8 cellular contexts compared by ENCODE assay signal in the genomic region with DNA sequence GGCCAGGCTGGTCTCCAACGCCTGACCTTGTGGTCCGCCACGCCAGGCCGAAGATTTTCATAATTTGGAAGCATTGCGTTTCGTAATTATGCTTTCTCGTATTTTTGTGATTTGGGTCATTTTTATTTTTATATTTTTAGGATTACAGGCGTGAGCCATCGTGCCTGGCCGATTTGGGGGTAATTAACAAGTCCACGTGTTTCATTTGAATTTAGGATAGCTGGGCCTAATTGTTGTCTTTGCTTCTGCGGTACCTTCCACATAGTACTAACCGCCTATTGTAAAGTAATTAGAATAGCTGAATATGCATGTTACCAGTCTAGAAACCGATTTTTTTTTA. TPM values are rescaled to one million over a fixed set of nuclear protein-coding genes. Genes with fewer than 3 reads are reported as not detected.
A peak's percentile ranks its signal among the peaks of the same experiment; 100 is the strongest.
DNase-seq lines count a peak whose midpoint lies in the region; ATAC-seq, FAIRE-seq and TF ChIP-seq lines count a peak whose summit lies in the region.

No MANE protein-coding gene starts in this region.

- H3K4me1 ChIP-seq in heart left ventricle (peaks cover 6 to 50% (median 34%) of the 10 kb centered on the region in 12 donors), GM12878 (ENCODE audit: control insufficient read depth, insufficient read depth, low read length) (peaks cover 10% of the 10 kb centered on the region), mesodermal cell (ENCODE audit: control insufficient read depth, insufficient read depth, low read length, poor library complexity, severe bottlenecking) (peaks cover 21% of the 10 kb centered on the region), uterus (peaks cover 0 to 10% of the 10 kb centered on the region in 2 donors)

- BruUV-seq in GM12878 (replicated peaks; lab: Mats Ljungman, UMichigan): no TSS peak

- no peak for TF ChIP-seq RAD21 in GM12878 (IDR thresholded peaks at IDR 0.05; ENCODE audit: insufficient read depth, low read depth, low read length)

- WGBS in heart left ventricle, 4 donors: 4 to 9% (median 7%) methylated on average over 14 of the region's 14 CpGs
- WGBS in GM12878 (ENCODE audit: insufficient coverage, insufficient replicate concordance, low lambda C conversion rate, missing lambda C conversion rate): 2% methylated on average over 14 of the region's 14 CpGs
- WGBS in mesodermal cell (ENCODE audit: insufficient coverage in 2 of 2), 2 experiments: 0 to 3% methylated on average over 6 to 9 of the region's 14 CpGs

- no peak for TF ChIP-seq CTCF in heart left ventricle (IDR thresholded peaks at IDR 0.05)
- no peak for TF ChIP-seq CTCF in GM12878 (IDR thresholded peaks at IDR 0.05 in 2 of 3, conservative IDR thresholded peaks at IDR 0.05 in 1 of 3; ENCODE audit: control insufficient read depth in 2 of 3, extremely low read depth in 1 of 3, insufficient read depth in 1 of 3, low read depth in 3 of 3, low read length in 3 of 3)
- TF ChIP-seq CTCF in uterus (IDR thresholded peaks at IDR 0.05): no peak

- no peak for ATAC-seq in heart left ventricle
- no peak for ATAC-seq in left ventricle myocardium superior
- ATAC-seq in GM12878: no peak

- peaks cover 5% of the 10 kb centered on the region for H4K20me1 ChIP-seq in GM12878 (ENCODE audit: control insufficient read depth, insufficient read depth)

- peak overlapping the region; percentile 94 for H3K4me2 ChIP-seq in GM12878 (ENCODE audit: control insufficient read depth, insufficient read depth)

- RAD21 ChIA-PET in GM12878 (lab: Charles Lee; ENCODE audit: unreplicated experiment): interaction anchor here (0.7 to 3.8 kb wide), 3 partner anchors 47 to 96 kb away, joined by 3 to 16 read pairs (median 6); a partner anchor contains a TSS

- SMC1A ChIA-PET in GM12878 (lab: Charles Lee; ENCODE audit: uncharacterized antibody, unreplicated experiment): interaction anchor here (0.6 to 4.0 kb wide), 4 partner anchors 74 to 258 kb away, joined by 3 to 28 read pairs (median 5); no protein-coding TSS in a partner anchor

- TF ChIP-seq EP300 in GM12878 (IDR thresholded peaks at IDR 0.05; ENCODE audit: borderline replicate concordance in 1 of 2, control insufficient read depth in 1 of 2, low read depth in 2 of 2, low read length in 2 of 2): no peak

- in situ Hi-C loops in GM12878 (cut with MboI): no loop called here

- no peak for FAIRE-seq in GM12878 (lab: Jason Lieb, UNC)
- FAIRE-seq in HTR-8/SVneo (lab: Jason Lieb, UNC): no peak

- H2AFZ ChIP-seq in GM12878 (ENCODE audit: control insufficient read depth, low read depth, low read length): no peak overlapping the region

- H3K4me3 ChIP-seq in heart left ventricle (peak overlapping the region; percentile 66 to 86 (median 78)), GM12878 (peak overlapping the region; percentile 84), mesodermal cell (ENCODE audit: extremely low read depth, insufficient read depth, low read length, poor library complexity, severe bottlenecking) (peak overlapping the region; percentile 85), uterus (peak overlapping the region; percentile 50 to 65)

- H3K27me3 ChIP-seq in heart left ventricle: no peaks in the 10 kb centered on the region
- no peaks in the 10 kb centered on the region for H3K27me3 ChIP-seq in GM12878 (replicated peaks in 1 of 2; ENCODE audit: control insufficient read depth in 2 of 2, insufficient read depth in 2 of 2, low read length in 1 of 2)
- no peaks in the 10 kb centered on the region for H3K27me3 ChIP-seq in uterus

- CTCF ChIA-PET in GM12878 (lab: Yijun Ruan, JAX): interaction anchor here (1.2 to 8.9 kb wide), 2 partner anchors 97 to 100 kb away, joined by 3 to 58 read pairs; no protein-coding TSS in a partner anchor

- peaks cover 58% of the 10 kb centered on the region for H3K79me2 ChIP-seq in GM12878 (ENCODE audit: control insufficient read depth, insufficient read depth, low read length)

- H3K9ac ChIP-seq in GM12878 (ENCODE audit: control insufficient read depth, insufficient read depth, low read length): peak overlapping the region; percentile 100

- H3K36me3 ChIP-seq in heart left ventricle (peaks cover 0 to 46% (median 40%) of the 10 kb centered on the region in 9 donors), GM12878 (ENCODE audit: control insufficient read depth in 2 of 2, insufficient read depth in 2 of 2, low read length in 1 of 2) (peaks cover 19 to 33% of the 10 kb centered on the region in 2 experiments), mesodermal cell (ENCODE audit: control insufficient read depth, insufficient read depth, low read length) (peaks cover 53% of the 10 kb centered on the region), uterus (no peaks in the 10 kb centered on the region)

- H3K27ac ChIP-seq in heart left ventricle: peak overlapping the region in 11 of 12 donors; percentile 77 to 94 (median 86)
- H3K27ac ChIP-seq in GM12878 (ENCODE audit: control insufficient read depth, insufficient read depth): peak overlapping the region; percentile 94
- H3K27ac ChIP-seq in mesodermal cell (ENCODE audit: low read depth, low read length, severe bottlenecking): peak overlapping the region; percentile 89
- H3K27ac ChIP-seq in uterus: peak overlapping the region; percentile 68 to 75

- TF ChIP-seq POLR2A in heart left ventricle (IDR thresholded peaks at IDR 0.05): no peak
- TF ChIP-seq POLR2A in GM12878 (IDR thresholded peaks at IDR 0.05; ENCODE audit: low read depth, low read length): no peak; the same call in 1 of the 2 replicates
- TF ChIP-seq POLR2A in uterus (IDR thresholded peaks at IDR 0.05): no peak

- H3K9me3 ChIP-seq in heart left ventricle: no peaks in the 10 kb centered on the region
- H3K9me3 ChIP-seq in GM12878 (replicated peaks; ENCODE audit: control insufficient read depth, insufficient read depth, low read length): no peaks in the 10 kb centered on the region; the same call in 2 of the 3 replicates
- no peaks in the 10 kb centered on the region for H3K9me3 ChIP-seq in mesodermal cell (ENCODE audit: control insufficient read depth, low read length)
- no peaks in the 10 kb centered on the region for H3K9me3 ChIP-seq in uterus

- DNase-seq in heart left ventricle (no peak), left ventricle myocardium superior (no peak), GM12878 (ENCODE audit: low read depth, low spot score) (no peak), uterus (no peak), ureter (ENCODE audit: low spot score) (no peak), NCI-H2081 (lab: John Stamatoyannopoulos, UW) (no peak), HTR-8/SVneo (ENCODE audit: insufficient read length, low spot score) (no peak)

- POLR2A ChIA-PET in GM12878 (lab: Charles Lee): interaction anchor here (0.7 to 8.7 kb wide), 7 partner anchors 9 to 679 kb away, joined by 3 to 81 read pairs (median 7); no protein-coding TSS in a partner anchor

- intact Hi-C loops in heart left ventricle (cut with DNase I) (loop anchor here in 2 of 10 donors (5.0 to 10.0 kb wide), 2 partner anchors 72 to 260 kb away; no protein-coding TSS in a partner anchor), left ventricle myocardium superior (cut with micrococcal nuclease) (no loop called here), GM12878 (cut with micrococcal nuclease; ENCODE audit: unreplicated experiment) (no loop called here), uterus (cut with DNase I; ENCODE audit: low total_unique reads) (no loop called here)

RNA-seq across cellular contexts. Expression of a gene that starts 1.0 kb away (rescaled TPM):
- total RNA-seq in heart left ventricle: 10 to 100 TPM in 2 of 9 donors, 1 to 10 TPM in 7; 2.4 to 20.1 (median 5.0) TPM
- 10 to 100 TPM in 1 of 2 donors, 1 to 10 TPM in 1; 3.4 to 24.1 TPM for polyA plus RNA-seq in heart left ventricle
- total RNA-seq in left ventricle myocardium superior: 8.0 TPM
- 32.4 and 36.3 TPM in 2 replicates for total RNA-seq in GM12878 (2013; cell fraction: nucleolus; rRNA removed)
- total RNA-seq in GM12878 (2014; rRNA removed): 69.0 and 78.6 TPM in 2 replicates
- total RNA-seq in GM12878 (2014; rRNA removed; fragmentation: Illumina TruSeq; extraction: Trizol): 66.3 and 71.8 TPM in 2 replicates
- 79.4 and 86.2 TPM in 2 replicates for total RNA-seq in GM12878 (2021)
- 28.7 TPM for polyA plus RNA-seq in GM12878 (2011; ENCODE audit: low read depth)
- 45.4 and 64.5 TPM in 2 replicates for polyA plus RNA-seq in GM12878 (2011; rRNA removed)
- polyA plus RNA-seq in GM12878 (2011; cell fraction: cytosol; rRNA removed): 76.0 and 79.8 TPM in 2 replicates
- polyA plus RNA-seq in GM12878 (2011; cell fraction: nucleus; rRNA removed): 62.4 and 81.8 TPM in 2 replicates
- 35.2 and 39.0 TPM in 2 replicates for polyA plus RNA-seq in GM12878 (2012)
- 69.6 and 99.4 TPM in 2 replicates for polyA plus RNA-seq in GM12878 (2014; fragmentation: Illumina TruSeq; extraction: Trizol)
- polyA plus RNA-seq in GM12878 (2014; fragmentation: Nextera tagmentation; extraction: Ambion mirVana): 10 to 100 TPM in 1 of 2 experiments, 1 to 10 TPM in 1; 8.3 to 15.2 TPM
- polyA plus RNA-seq in GM12878 (2014; rRNA removed): 77.5 and 85.3 TPM in 2 replicates
- 10 to 100 TPM; 71.0 to 78.7 TPM for polyA plus RNA-seq in GM12878 (2016; fragmentation: Nextera tagmentation; extraction: Ambion mirVana)
- polyA minus RNA-seq in GM12878 (2011; rRNA and poly(A)+ RNA removed): 80.5 and 117 TPM in 2 replicates
- 16.3 and 25.6 TPM in 2 replicates for polyA minus RNA-seq in GM12878 (2011; cell fraction: cytosol; rRNA and poly(A)+ RNA removed)
- 12.7 and 28.6 TPM in 2 replicates for polyA minus RNA-seq in GM12878 (2011; cell fraction: nucleus; rRNA and poly(A)+ RNA removed)
- 42.7 TPM for polyA plus RNA-seq in mesodermal cell (2013, experiment 1 of 2)
- polyA plus RNA-seq in mesodermal cell (2013, experiment 2 of 2): 44.9 TPM
- total RNA-seq in uterus: 10 to 100 TPM in 3 of 4 donors, 1 to 10 TPM in 1; 3.8 to 37.6 (median 13.8) TPM
- 35.1 TPM for total RNA-seq in ureter

RNA-seq across cellular contexts. Expression of a gene that starts 46.0 kb away (rescaled TPM):
- 10 to 100 TPM in 8 of 9 donors, 1 to 10 TPM in 1; 7.9 to 26.6 (median 15.5) TPM for total RNA-seq in heart left ventricle
- polyA plus RNA-seq in heart left ventricle: 10 to 100 TPM; 15.1 to 16.8 TPM
- 14.5 TPM for total RNA-seq in left ventricle myocardium superior
- total RNA-seq in GM12878 (2013; cell fraction: nucleolus; rRNA removed): 99.4 and 101 TPM in 2 replicates
- 24.3 and 28.2 TPM in 2 replicates for total RNA-seq in GM12878 (2014; rRNA removed)
- 26.2 and 29.5 TPM in 2 replicates for total RNA-seq in GM12878 (2014; rRNA removed; fragmentation: Illumina TruSeq; extraction: Trizol)
- total RNA-seq in GM12878 (2021): 30.8 and 35.6 TPM in 2 replicates
- 16.8 TPM for polyA plus RNA-seq in GM12878 (2011; ENCODE audit: low read depth)
- polyA plus RNA-seq in GM12878 (2011; rRNA removed): 60.7 and 67.0 TPM in 2 replicates
- 35.3 and 40.9 TPM in 2 replicates for polyA plus RNA-seq in GM12878 (2011; cell fraction: cytosol; rRNA removed)
- 49.4 and 62.4 TPM in 2 replicates for polyA plus RNA-seq in GM12878 (2011; cell fraction: nucleus; rRNA removed)
- polyA plus RNA-seq in GM12878 (2012): 26.9 and 27.2 TPM in 2 replicates
- polyA plus RNA-seq in GM12878 (2014; fragmentation: Illumina TruSeq; extraction: Trizol): 28.5 and 34.3 TPM in 2 replicates
- polyA plus RNA-seq in GM12878 (2014; fragmentation: Nextera tagmentation; extraction: Ambion mirVana): 10 to 100 TPM; 53.1 to 53.8 TPM
- polyA plus RNA-seq in GM12878 (2014; rRNA removed): 25.8 and 34.3 TPM in 2 replicates
- 10 to 100 TPM; 28.5 to 32.8 TPM for polyA plus RNA-seq in GM12878 (2016; fragmentation: Nextera tagmentation; extraction: Ambion mirVana)
- polyA minus RNA-seq in GM12878 (2011; rRNA and poly(A)+ RNA removed): 31.7 and 32.2 TPM in 2 replicates
- polyA minus RNA-seq in GM12878 (2011; cell fraction: cytosol; rRNA and poly(A)+ RNA removed): 13.1 and 13.7 TPM in 2 replicates
- polyA minus RNA-seq in GM12878 (2011; cell fraction: nucleus; rRNA and poly(A)+ RNA removed): 18.9 and 26.8 TPM in 2 replicates
- 33.7 TPM for polyA plus RNA-seq in mesodermal cell (2013, experiment 1 of 2)
- 37.4 TPM for polyA plus RNA-seq in mesodermal cell (2013, experiment 2 of 2)
- total RNA-seq in uterus: 10 to 100 TPM in 2 of 4 donors, 1 to 10 TPM in 2; 3.8 to 34.9 (median 20.3) TPM
- 31.3 TPM for total RNA-seq in ureter
